ENCODE assay signal across 20 cellular contexts in the genomic region with DNA sequence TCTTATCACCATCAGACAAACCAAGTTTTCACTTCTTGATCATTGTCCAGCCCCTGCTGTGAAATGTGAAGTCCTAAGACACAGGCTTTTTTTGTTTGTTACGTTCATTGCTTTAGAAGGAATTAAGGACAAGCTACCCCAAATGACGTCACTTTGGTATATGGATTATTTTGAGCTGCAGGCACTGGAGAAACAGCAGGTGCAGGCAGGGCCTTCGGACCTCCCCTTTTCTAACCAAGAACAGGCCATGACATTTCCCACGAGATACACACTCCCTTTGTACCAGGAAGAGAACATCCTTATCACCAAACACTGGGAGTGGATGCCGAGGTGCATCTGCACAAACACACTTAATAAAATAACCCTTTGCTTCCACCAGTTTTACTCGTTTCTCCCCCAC.
A peak's percentile ranks its signal among the peaks of the same experiment; 100 is the strongest.
DNase-seq lines count a peak whose midpoint lies in the region; ATAC-seq, FAIRE-seq and TF ChIP-seq lines count a peak whose summit lies in the region.
"Had no signal": no experiment of that assay in that cellular context is flagged by ENCODE, and none has a peak within 500 bp of the region (broad histone marks: within the 10 kb centered on the region; RNA-seq: fewer than 3 reads in every experiment).

No MANE protein-coding gene starts in this region.

- no peak for TF ChIP-seq EP300 in GM12878 (IDR thresholded peaks at IDR 0.05; ENCODE audit: borderline replicate concordance in 1 of 2, control insufficient read depth in 1 of 2, low read depth in 2 of 2, low read length in 2 of 2)

- H3K4me3 Mint-ChIP-seq in neural progenitor cell (peak overlapping the region; percentile 42), chondrocyte (ENCODE audit: unreplicated experiment) (no peak overlapping the region)

- BruUV-seq in GM12878 (replicated peaks; lab: Mats Ljungman, UMichigan): no TSS peak

- no peak for TF ChIP-seq CTCF in GM12878 (IDR thresholded peaks at IDR 0.05 in 2 of 3, conservative IDR thresholded peaks at IDR 0.05 in 1 of 3; ENCODE audit: control insufficient read depth in 2 of 3, extremely low read depth in 1 of 3, insufficient read depth in 1 of 3, low read depth in 3 of 3, low read length in 3 of 3)
- no peak for TF ChIP-seq CTCF in neural progenitor cell (IDR thresholded peaks at IDR 0.05)
- no peak for TF ChIP-seq CTCF in chondrocyte (IDR thresholded peaks at IDR 0.05)

- H3F3A ChIP-seq in neural progenitor cell (ENCODE audit: low read depth): no peaks in the 10 kb centered on the region

- in situ Hi-C loops in GM12878 (cut with MboI): no loop called here

- no peak for FAIRE-seq in GM12878 (lab: Jason Lieb, UNC)
- FAIRE-seq: H54 had no signal

- POLR2A ChIA-PET in GM12878 (lab: Charles Lee): no interaction called here

- H3K9me3 Mint-ChIP-seq in neural progenitor cell (no peaks in the 10 kb centered on the region), chondrocyte (ENCODE audit: low read depth) (no peaks in the 10 kb centered on the region)

- H3K27ac Mint-ChIP-seq in neural progenitor cell (peak overlapping the region; percentile 54), chondrocyte (ENCODE audit: unreplicated experiment) (no peak overlapping the region)

- TF ChIP-seq RAD21 in GM12878 (IDR thresholded peaks at IDR 0.05; ENCODE audit: insufficient read depth, low read depth, low read length): no peak

- TF ChIP-seq POLR2A in GM12878 (IDR thresholded peaks at IDR 0.05; ENCODE audit: low read depth, low read length): no peak

- H3K9me3 ChIP-seq in GM12878 (replicated peaks; ENCODE audit: control insufficient read depth, insufficient read depth, low read length): no peaks in the 10 kb centered on the region
- H3K9me3 ChIP-seq in neural progenitor cell (ENCODE audit: low read depth): no peaks in the 10 kb centered on the region

- intact Hi-C loops in left ventricle myocardium superior (cut with micrococcal nuclease): no loop called here
- intact Hi-C loops in Right ventricle myocardium inferior (cut with DNase I): no loop called here
- intact Hi-C loops in GM12878 (cut with micrococcal nuclease; ENCODE audit: unreplicated experiment): no loop called here

- H3K4me1 ChIP-seq in GM12878 (ENCODE audit: control insufficient read depth, insufficient read depth, low read length): no peaks in the 10 kb centered on the region
- H3K4me1 ChIP-seq in neural progenitor cell: peaks cover 18% of the 10 kb centered on the region

- ATAC-seq in left ventricle myocardium superior: peak; percentile 19
- no peak for ATAC-seq in Right ventricle myocardium inferior
- ATAC-seq in GM12878: no peak
- ATAC-seq: PC-3, SK-N-SH treated with all-trans-retinoic acid at 6 μM for 48 hours had no signal

- H4K20me1 ChIP-seq in GM12878 (ENCODE audit: control insufficient read depth, insufficient read depth) (no peaks in the 10 kb centered on the region), neural progenitor cell (ENCODE audit: low read depth) (no peaks in the 10 kb centered on the region)

- CTCF ChIA-PET in GM12878 (lab: Yijun Ruan, JAX): no interaction called here

- H3K36me3 Mint-ChIP-seq in neural progenitor cell: no peaks in the 10 kb centered on the region
- H3K36me3 Mint-ChIP-seq in chondrocyte (ENCODE audit: low read depth): no peaks in the 10 kb centered on the region

- H3K4me2 ChIP-seq in GM12878 (ENCODE audit: control insufficient read depth, insufficient read depth) (no peak overlapping the region), neural progenitor cell (no peak overlapping the region)

- WGBS in GM12878 (ENCODE audit: insufficient coverage, insufficient replicate concordance, low lambda C conversion rate, missing lambda C conversion rate): 12% methylated on average over 6 of the region's 6 CpGs

- RAD21 ChIA-PET in GM12878 (lab: Charles Lee; ENCODE audit: unreplicated experiment): no interaction called here

- H2AFZ ChIP-seq in GM12878 (ENCODE audit: control insufficient read depth, low read depth, low read length) (no peak overlapping the region), neural progenitor cell (replicated peaks) (no peak overlapping the region)

- no peak overlapping the region for H3K9ac ChIP-seq in GM12878 (ENCODE audit: control insufficient read depth, insufficient read depth, low read length)
- no peak overlapping the region for H3K9ac ChIP-seq in neural progenitor cell

- H3K27ac ChIP-seq in GM12878 (ENCODE audit: control insufficient read depth, insufficient read depth): no peak overlapping the region
- no peak overlapping the region for H3K27ac ChIP-seq in neural progenitor cell

- H3K27me3 Mint-ChIP-seq in neural progenitor cell (ENCODE audit: insufficient read depth, low read depth): peaks cover 16% of the 10 kb centered on the region
- H3K27me3 Mint-ChIP-seq in chondrocyte (ENCODE audit: low read depth): peaks cover 23% of the 10 kb centered on the region

- no peaks in the 10 kb centered on the region for H3K36me3 ChIP-seq in GM12878 (ENCODE audit: control insufficient read depth in 2 of 2, insufficient read depth in 2 of 2, low read length in 1 of 2)
- H3K36me3 ChIP-seq in neural progenitor cell: no peaks in the 10 kb centered on the region

- H3K4me3 ChIP-seq in GM12878 (no peak overlapping the region), neural progenitor cell (no peak overlapping the region)

- H3K27me3 ChIP-seq in GM12878 (replicated peaks in 1 of 2; ENCODE audit: control insufficient read depth in 2 of 2, insufficient read depth in 2 of 2, low read length in 1 of 2) (peaks cover 0 to 2% of the 10 kb centered on the region in 2 experiments; a peak in 3 of 4 replicates), neural progenitor cell (no peaks in the 10 kb centered on the region)

- no peaks in the 10 kb centered on the region for H3K79me2 ChIP-seq in GM12878 (ENCODE audit: control insufficient read depth, insufficient read depth, low read length)
- H3K79me2 ChIP-seq in neural progenitor cell (ENCODE audit: low read depth): no peaks in the 10 kb centered on the region

- DNase-seq in left ventricle myocardium superior (no peak), Right ventricle myocardium inferior (ENCODE audit: missing footprints) (no peak), GM12878 (ENCODE audit: low read depth, low spot score) (no peak), neural progenitor cell (ENCODE audit: low spot score) (no peak), COLO829 (ENCODE audit: low spot score) (no peak), chondrocyte (ENCODE audit: low spot score) (no peak), NOMO-1 treated with dmso at 0.1 percent for 144 hours (lab: John Stamatoyannopoulos, UW; ENCODE audit: unreplicated experiment) (no peak)
- no peak for DNase-seq in activated CD4-positive, alpha-beta T cell treated with anti-CD3 and anti-CD28 coated beads, Interleukin-2, amount 50 U/mL, for 4 hours
- DNase-seq: AML-193, EL, GF-D8, Kasumi-1, NCI-H1417, NCI-H187, NCI-H345, NCI-H774, PC-3, SHP77 had no signal

- SMC1A ChIA-PET in GM12878 (lab: Charles Lee; ENCODE audit: uncharacterized antibody, unreplicated experiment): no interaction called here

- H3K4me1 Mint-ChIP-seq in neural progenitor cell: peaks cover 40% of the 10 kb centered on the region
- no peaks in the 10 kb centered on the region for H3K4me1 Mint-ChIP-seq in chondrocyte (ENCODE audit: low read depth)

TF ChIP-seq in GM12878, 131 proteins besides CTCF, POLR2A, EP300 and RAD21:
- TF ChIP-seq NFXL1 (IDR thresholded peaks at IDR 0.05; ENCODE audit: borderline replicate concordance) (no peak), ATF7 (IDR thresholded peaks at IDR 0.05; ENCODE audit: low read depth) (peak; percentile 59)
TF ChIP-seq in GM12878: peak in this region for 1.
